ENCODE assay signal across 16 cellular contexts in genomic region chr2:201971516-201972228, GRCh38.
A peak's percentile ranks its signal among the peaks of the same experiment; 100 is the strongest.
DNase-seq lines count a peak whose midpoint lies in the region; TF ChIP-seq lines count a peak whose summit lies in the region.
"Had no signal": no experiment of that assay in that cellular context is flagged by ENCODE, and none has a peak within 500 bp of the region (broad histone marks: within the 10 kb centered on the region; RNA-seq: fewer than 3 reads in every experiment).

No MANE protein-coding gene starts in this region.

- H3K27me3 Mint-ChIP-seq in brain = peaks cover 5% of the 10 kb centered on the region

- peak overlapping the region; percentile 39 for H3K4me3 ChIP-seq in HUES6 (ENCODE audit: low read depth, low read length)
- peak overlapping the region; percentile 56 for H3K4me3 ChIP-seq in iPS-18a (ENCODE audit: low read length)
- H3K4me3 ChIP-seq: BLaER1, colonic mucosa, SJCRH30, thoracic aorta had no signal

- TF ChIP-seq CTCF in brain (conservative IDR thresholded peaks at IDR 0.05) = no peak

- peaks cover 56% of the 10 kb centered on the region for H3K4me1 ChIP-seq in HUES6 (ENCODE audit: control insufficient read depth, insufficient read depth, low read length)
- H3K4me1 ChIP-seq in iPS-18a (ENCODE audit: control insufficient read depth, low read depth, low read length) = peaks cover 40% of the 10 kb centered on the region
- H3K4me1 ChIP-seq: colonic mucosa had no signal

- peak overlapping the region in 2 of 5 experiments; percentile 33 to 38 for H3K4me3 Mint-ChIP-seq in brain

- peaks cover 0 to 4% (median 2%) of the 10 kb centered on the region in 5 experiments for H3K9me3 Mint-ChIP-seq in brain

- peak; percentile 32 for DNase-seq in AG08396 (ENCODE audit: low spot score)
- DNase-seq in erythroblast (lab: John Stamatoyannopoulos, UW) = no peak
- DNase-seq in NCI-H1048 (lab: John Stamatoyannopoulos, UW) = no peak
- no peak for DNase-seq in COR-L47 (lab: John Stamatoyannopoulos, UW)
- no peak for DNase-seq in SIG-M5 (lab: John Stamatoyannopoulos, UW)
- DNase-seq: activated CD4-positive, alpha-beta T cell treated with anti-CD3 and anti-CD28 coated beads for 48 hours; activated effector memory CD4-positive, alpha-beta T cell treated with anti-CD3 and anti-CD28 coated beads, Interleukin-2, amount 50 U/mL, for 16 hours; colonic mucosa; Kasumi-1; NCI-H226; SJCRH30 had no signal

- H3K9ac ChIP-seq in HUES6 (ENCODE audit: low read length) = peak overlapping the region; percentile 75
- peak overlapping the region; percentile 58 for H3K9ac ChIP-seq in iPS-18a (ENCODE audit: low read length)
- H3K9ac ChIP-seq: BLaER1 had no signal

- H3K4me1 Mint-ChIP-seq in brain = peaks cover 63% of the 10 kb centered on the region

- H3K27ac Mint-ChIP-seq in brain = peak overlapping the region; percentile 66 to 85 (median 78)

- TF ChIP-seq POLR2A in erythroblast (IDR thresholded peaks at IDR 0.05; ENCODE audit: low read length) = no peak

- H3K36me3 ChIP-seq in HUES6 (ENCODE audit: control insufficient read depth, insufficient read depth, low read length) (no peaks in the 10 kb centered on the region), iPS-18a (ENCODE audit: control insufficient read depth, low read depth, low read length) (no peaks in the 10 kb centered on the region)
- H3K36me3 ChIP-seq: BLaER1, colonic mucosa, SJCRH30, thoracic aorta had no signal

- H3K9me3 ChIP-seq in HUES6 (ENCODE audit: control insufficient read depth, insufficient read depth, low read depth, low read length) = peaks cover 10% of the 10 kb centered on the region; the same call in 1 of the 2 replicates
- no peaks in the 10 kb centered on the region for H3K9me3 ChIP-seq in iPS-18a (ENCODE audit: control insufficient read depth, low read depth, low read length)
- H3K9me3 ChIP-seq: BLaER1, colonic mucosa, SJCRH30, thoracic aorta had no signal

- H3K36me3 Mint-ChIP-seq in brain = no peaks in the 10 kb centered on the region

- H3K27ac ChIP-seq in HUES6 (ENCODE audit: low read depth, low read length) (peak overlapping the region; percentile 79), iPS-18a (ENCODE audit: low read length) (peak overlapping the region; percentile 91)
- H3K27ac ChIP-seq: BLaER1, colonic mucosa, SJCRH30, thoracic aorta had no signal

- no peaks in the 10 kb centered on the region for H3K27me3 ChIP-seq in HUES6 (ENCODE audit: control insufficient read depth, insufficient read depth, low read length)
- H3K27me3 ChIP-seq in iPS-18a (ENCODE audit: control insufficient read depth, insufficient read depth, low read length) = no peaks in the 10 kb centered on the region
- H3K27me3 ChIP-seq: BLaER1, colonic mucosa, SJCRH30 had no signal
